ENCODE assay signal across 6 cellular contexts in genomic region chr19:18635831-18636182, GRCh38. TPM values are rescaled to one million over a fixed set of nuclear protein-coding genes. Genes with fewer than 3 reads are reported as not detected.
DNase-seq lines count a peak whose midpoint lies in the region; ATAC-seq and TF ChIP-seq lines count a peak whose summit lies in the region.

No MANE protein-coding gene starts in this region.

- H3K27ac Mint-ChIP-seq in activated T-cell treated with anti-CD3 and anti-CD28 coated beads, Interleukin-2, amount 50 U/mL, for 24 hours: peak overlapping the region; percentile 55
- H3K27ac Mint-ChIP-seq in central memory CD8-positive, alpha-beta T cell (ENCODE audit: low read depth): peak overlapping the region; percentile 91

- H3K36me3 Mint-ChIP-seq in activated T-cell treated with anti-CD3 and anti-CD28 coated beads, Interleukin-2, amount 50 U/mL, for 24 hours (ENCODE audit: low read depth): peaks cover 5% of the 10 kb centered on the region
- H3K36me3 Mint-ChIP-seq in central memory CD8-positive, alpha-beta T cell (ENCODE audit: insufficient read depth): peaks cover 8% of the 10 kb centered on the region

- peaks cover 0 to 3% (median 0%) of the 10 kb centered on the region in 4 donors for H3K36me3 ChIP-seq in stomach

- peak overlapping the region; percentile 82 to 92 (median 88) for H3K4me3 ChIP-seq in stomach

- TF ChIP-seq CTCF in stomach (IDR thresholded peaks at IDR 0.05): no peak

- H3K27ac ChIP-seq in stomach: peak overlapping the region in 3 of 5 donors; percentile 90 to 93 (median 92)

- no peak for TF ChIP-seq POLR2A in stomach (IDR thresholded peaks at IDR 0.05)

- WGBS in stomach, 5 donors: 11 to 19% (median 17%) methylated on average over 6 of the region's 6 CpGs

- ATAC-seq in central memory CD8-positive, alpha-beta T cell (replicated peaks; ENCODE audit: extremely low read depth, poor library complexity, severe bottlenecking): no peak

- no peaks in the 10 kb centered on the region for H3K9me3 Mint-ChIP-seq in activated T-cell treated with anti-CD3 and anti-CD28 coated beads, Interleukin-2, amount 50 U/mL, for 24 hours
- no peaks in the 10 kb centered on the region for H3K9me3 Mint-ChIP-seq in central memory CD8-positive, alpha-beta T cell

- no peak for TF ChIP-seq EP300 in stomach (IDR thresholded peaks at IDR 0.05)

- peaks cover 33% of the 10 kb centered on the region for H3K4me1 Mint-ChIP-seq in activated T-cell treated with anti-CD3 and anti-CD28 coated beads, Interleukin-2, amount 50 U/mL, for 24 hours (ENCODE audit: low read depth)
- peaks cover 31% of the 10 kb centered on the region for H3K4me1 Mint-ChIP-seq in central memory CD8-positive, alpha-beta T cell

- intact Hi-C loops in stomach (cut with DNase I; ENCODE audit: low total_unique reads): no loop called here

- H3K4me3 Mint-ChIP-seq in activated T-cell treated with anti-CD3 and anti-CD28 coated beads, Interleukin-2, amount 50 U/mL, for 24 hours: peak overlapping the region; percentile 86
- H3K4me3 Mint-ChIP-seq in central memory CD8-positive, alpha-beta T cell: peak overlapping the region; percentile 83

- no peak for DNase-seq in activated T-cell treated with anti-CD3 and anti-CD28 coated beads, Interleukin-2, amount 50 U/mL, for 24 hours
- DNase-seq in activated T-cell treated with anti-CD3 and anti-CD28 coated beads for 4 hours (no peak), stomach (no peak), UCSD-AML1 (lab: John Stamatoyannopoulos, UW; ENCODE audit: unreplicated experiment) (no peak), AG08396 (ENCODE audit: low spot score) (no peak)
- no peak for DNase-seq in central memory CD8-positive, alpha-beta T cell (ENCODE audit: low spot score in 2 of 2)

- H3K9me3 ChIP-seq in stomach: no peaks in the 10 kb centered on the region

- no peaks in the 10 kb centered on the region for H3K27me3 ChIP-seq in stomach

- no peaks in the 10 kb centered on the region for H3K27me3 Mint-ChIP-seq in activated T-cell treated with anti-CD3 and anti-CD28 coated beads, Interleukin-2, amount 50 U/mL, for 24 hours
- H3K27me3 Mint-ChIP-seq in central memory CD8-positive, alpha-beta T cell: peaks cover 9% of the 10 kb centered on the region

- peaks cover 24 to 50% (median 40%) of the 10 kb centered on the region in 4 donors for H3K4me1 ChIP-seq in stomach

RNA-seq across cellular contexts. Expression of gene KLHL26, which starts 1.0 kb away (rescaled TPM):
- 10 to 100 TPM in 2 of 5 donors, 1 to 10 TPM in 3; 1.2 to 45.1 (median 7.0) TPM for total RNA-seq in stomach
- polyA plus RNA-seq in stomach: 1 to 10 TPM; 3.2 to 4.4 (median 3.7) TPM

RNA-seq across cellular contexts. Expression of gene TMEM59L, which starts 23.1 kb away (rescaled TPM):
- 1 to 10 TPM in 2 of 5 donors, not detected in 3; 1.8 to 4.7 TPM for total RNA-seq in stomach
- polyA plus RNA-seq in stomach: 1 to 10 TPM in 1 of 3 donors, under 1 TPM in 1, not detected in 1; 0.25 to 3.7 TPM

RNA-seq across cellular contexts. Expression of gene CRLF1, which starts 29.2 kb away (rescaled TPM):
- 10 to 100 TPM in 1 of 5 donors, 1 to 10 TPM in 3, not detected in 1; 2.6 to 12.6 (median 5.6) TPM for total RNA-seq in stomach
- 10 to 100 TPM; 12.3 to 15.9 (median 14.2) TPM for polyA plus RNA-seq in stomach

RNA-seq across cellular contexts. Expression of gene REX1BD, which starts 47.2 kb away (rescaled TPM):
- 100 to 1,000 TPM in 2 of 5 donors, 10 to 100 TPM in 3; 15.6 to 483 (median 85.3) TPM for total RNA-seq in stomach
- polyA plus RNA-seq in stomach: 100 to 1,000 TPM; 110 to 204 (median 118) TPM

RNA-seq across cellular contexts. Expression of gene CRTC1, which starts 47.7 kb away (rescaled TPM):
- 10 to 100 TPM in 1 of 5 donors, 1 to 10 TPM in 3, not detected in 1; 4.2 to 28.0 (median 4.7) TPM for total RNA-seq in stomach
- polyA plus RNA-seq in stomach: 1 to 10 TPM; 4.6 to 8.4 (median 4.6) TPM
